In genomic region chr22:27405672-27406388, GRCh38 we compare ENCODE assay signal across 9 cellular contexts.
DNase-seq lines count a peak whose midpoint lies in the region; ATAC-seq and TF ChIP-seq lines count a peak whose summit lies in the region.
"Had no signal": no experiment of that assay in that cellular context is flagged by ENCODE, and none has a peak within 500 bp of the region (broad histone marks: within the 10 kb centered on the region; RNA-seq: fewer than 3 reads in every experiment).

No MANE protein-coding gene starts in this region.

- H3K4me1 Mint-ChIP-seq in activated naive CD8-positive, alpha-beta T cell treated with anti-CD3 and anti-CD28 coated beads for 36 hours, result no peaks in the 10 kb centered on the region

- peaks cover 21% of the 10 kb centered on the region for H3K27me3 Mint-ChIP-seq in activated naive CD8-positive, alpha-beta T cell treated with anti-CD3 and anti-CD28 coated beads for 36 hours

- TF ChIP-seq CTCF in LNCaP clone FGC (IDR thresholded peaks at IDR 0.05; ENCODE audit: control insufficient read depth, extremely low read depth, insufficient read depth), result peak; percentile 77

- H3K27ac Mint-ChIP-seq in activated naive CD8-positive, alpha-beta T cell treated with anti-CD3 and anti-CD28 coated beads for 36 hours, result no peak overlapping the region
- H3K27ac Mint-ChIP-seq: CD4-positive, CD25-positive, alpha-beta regulatory T cell had no signal

- H3K4me3 Mint-ChIP-seq in activated naive CD8-positive, alpha-beta T cell treated with anti-CD3 and anti-CD28 coated beads for 36 hours, result no peak overlapping the region
- H3K4me3 Mint-ChIP-seq: CD4-positive, CD25-positive, alpha-beta regulatory T cell had no signal

- ATAC-seq in HG03460 (IDR thresholded peaks at IDR 0.05; ENCODE audit: unreplicated experiment), result no peak

- DNase-seq in NCI-H2196 (lab: John Stamatoyannopoulos, UW; ENCODE audit: unreplicated experiment), result peak; percentile 24
- DNase-seq in NCI-H2196 treated with DMSO at 0.1 percent for 48 hours (lab: John Stamatoyannopoulos, UW; ENCODE audit: unreplicated experiment), result no peak
- no peak for DNase-seq in LNCaP clone FGC (ENCODE audit: low read depth)
- peak; percentile 36 for DNase-seq in activated naive CD8-positive, alpha-beta T cell treated with anti-CD3 and anti-CD28 coated beads for 36 hours
- peak; percentile 71 for DNase-seq in hepatic stellate cell (ENCODE audit: low spot score)
- DNase-seq in stimulated activated CD8-positive, alpha-beta memory T cell treated with anti-CD3 and anti-CD28 coated beads, Interleukin-15, amount 100 ng/mL, for 24 hours (ENCODE audit: low read depth), result peak; percentile 8
- DNase-seq in NCI-H1694 (lab: John Stamatoyannopoulos, UW), result no peak

- H3K36me3 Mint-ChIP-seq in activated naive CD8-positive, alpha-beta T cell treated with anti-CD3 and anti-CD28 coated beads for 36 hours, result no peaks in the 10 kb centered on the region
- H3K36me3 Mint-ChIP-seq: CD4-positive, CD25-positive, alpha-beta regulatory T cell had no signal

- H3K9me3 Mint-ChIP-seq in activated naive CD8-positive, alpha-beta T cell treated with anti-CD3 and anti-CD28 coated beads for 36 hours, result peaks cover 4% of the 10 kb centered on the region

- no peak overlapping the region for H3K4me3 ChIP-seq in LNCaP clone FGC (ENCODE audit: low read depth, low read length)

Comparison
In these comparisons a context has a peak if more than half of its experiments do, and no peak if none do; other contexts are left out.
1. DNase-seq: peak in NCI-H2196 (single experiment), activated naive CD8-positive, alpha-beta T cell treated with anti-CD3 and anti-CD28 coated beads for 36 hours (single experiment), hepatic stellate cell (single experiment) and stimulated activated CD8-positive, alpha-beta memory T cell treated with anti-CD3 and anti-CD28 coated beads, Interleukin-15, amount 100 ng/mL, for 24 hours (single experiment); none in NCI-H2196 treated with DMSO at 0.1 percent for 48 hours (single experiment), LNCaP clone FGC (single experiment) and NCI-H1694 (single experiment).